In genomic region chr3:33194303-33194702, GRCh38 we compare ENCODE assay signal across 22 cellular contexts. TPM values are rescaled to one million over a fixed set of nuclear protein-coding genes. Genes with fewer than 3 reads are reported as not detected.
DNase-seq lines count a peak whose midpoint lies in the region; ATAC-seq, FAIRE-seq and TF ChIP-seq lines count a peak whose summit lies in the region.
"Had no signal": no experiment of that assay in that cellular context is flagged by ENCODE, and none has a peak within 500 bp of the region (broad histone marks: within the 10 kb centered on the region; RNA-seq: fewer than 3 reads in every experiment).

No MANE protein-coding gene starts in this region.

- no peaks in the 10 kb centered on the region for H3K9me3 Mint-ChIP-seq in endothelial cell (ENCODE audit: unreplicated experiment)
- no peaks in the 10 kb centered on the region for H3K9me3 Mint-ChIP-seq in activated naive CD8-positive, alpha-beta T cell treated with anti-CD3 and anti-CD28 coated beads, Interleukin-2, amount 50 U/mL, for 24 hours
- no peaks in the 10 kb centered on the region for H3K9me3 Mint-ChIP-seq in type B pancreatic cell

- FAIRE-seq in HepG2 (lab: Jason Lieb, UNC): no peak

- BruUV-seq in HepG2 (replicated peaks; lab: Mats Ljungman, UMichigan): no TSS peak

- DNase-seq in HepG2 (ENCODE audit: low spot score) (no peak), right lobe of liver (no peak), T-helper 17 cell (no peak), endothelial cell (ENCODE audit: low spot score) (no peak), upper lobe of right lung (no peak), GOT3 (lab: John Stamatoyannopoulos, UW) (no peak), type B pancreatic cell (ENCODE audit: extremely low spot score, unreplicated experiment) (no peak)
- no peak for DNase-seq in activated naive CD8-positive, alpha-beta T cell treated with anti-CD3 and anti-CD28 coated beads, Interleukin-2, amount 50 U/mL, for 24 hours
- DNase-seq: AML-193, C1 segment of cervical spinal cord, DMS53, GDM1, H7, NCI-H1694, NCI-H2081, NCI-H2171, NCI-H345, NCI-H524, NCI-H82, Peyer's patch had no signal

- no peak overlapping the region for H3K27ac Mint-ChIP-seq in T-helper 17 cell
- H3K27ac Mint-ChIP-seq in endothelial cell (ENCODE audit: unreplicated experiment): peak overlapping the region; percentile 21
- H3K27ac Mint-ChIP-seq in activated naive CD8-positive, alpha-beta T cell treated with anti-CD3 and anti-CD28 coated beads, Interleukin-2, amount 50 U/mL, for 24 hours: no peak overlapping the region
- no peak overlapping the region for H3K27ac Mint-ChIP-seq in type B pancreatic cell

- H3K36me3 ChIP-seq in HepG2 (replicated peaks in 1 of 2; ENCODE audit: control insufficient read depth in 1 of 2, insufficient read depth in 2 of 2, low read length in 2 of 2) (no peaks in the 10 kb centered on the region), right lobe of liver (no peaks in the 10 kb centered on the region), upper lobe of right lung (no peaks in the 10 kb centered on the region)
- H3K36me3 ChIP-seq: Peyer's patch, SJSA1 had no signal

- H3K36me3 Mint-ChIP-seq in T-helper 17 cell (ENCODE audit: low read depth) (no peaks in the 10 kb centered on the region), endothelial cell (ENCODE audit: low read depth, unreplicated experiment) (no peaks in the 10 kb centered on the region), type B pancreatic cell (no peaks in the 10 kb centered on the region)
- no peaks in the 10 kb centered on the region for H3K36me3 Mint-ChIP-seq in activated naive CD8-positive, alpha-beta T cell treated with anti-CD3 and anti-CD28 coated beads, Interleukin-2, amount 50 U/mL, for 24 hours (ENCODE audit: low read depth)

- H3K79me2 ChIP-seq in HepG2 (ENCODE audit: insufficient read depth, low read length): no peaks in the 10 kb centered on the region

- no peaks in the 10 kb centered on the region for H3K9me3 ChIP-seq in HepG2 (ENCODE audit: low read length)
- H3K9me3 ChIP-seq in right lobe of liver: no peaks in the 10 kb centered on the region
- H3K9me3 ChIP-seq in T-helper 17 cell (ENCODE audit: control insufficient read depth, low read length, poor library complexity, severe bottlenecking): no peaks in the 10 kb centered on the region
- H3K9me3 ChIP-seq in upper lobe of right lung: no peaks in the 10 kb centered on the region
- H3K9me3 ChIP-seq: Peyer's patch, SJSA1 had no signal

- no peak for TF ChIP-seq RAD21 in HepG2 (CRISPR knock-in tag; IDR thresholded peaks at IDR 0.05)

- H4K20me1 ChIP-seq in HepG2 (ENCODE audit: insufficient read depth, low read length): no peaks in the 10 kb centered on the region

- TF ChIP-seq CTCF in HepG2 (CRISPR knock-in tag; IDR thresholded peaks at IDR 0.05) (no peak), right lobe of liver (IDR thresholded peaks at IDR 0.05) (no peak), endothelial cell (IDR thresholded peaks at IDR 0.05; ENCODE audit: unreplicated experiment) (no peak), upper lobe of right lung (IDR thresholded peaks at IDR 0.05) (no peak), type B pancreatic cell (conservative IDR thresholded peaks at IDR 0.05) (no peak)

- TF ChIP-seq EP300 in HepG2 (IDR thresholded peaks at IDR 0.05; ENCODE audit: low read depth in 2 of 2, low read length in 2 of 2) (no peak), HepG2 (CRISPR knock-in tag; IDR thresholded peaks at IDR 0.05; ENCODE audit: borderline replicate concordance) (no peak)

- CTCF ChIA-PET in HepG2 (lab: Yijun Ruan, JAX; ENCODE audit: low intra/inter-chr PET ratio, low total read pairs): no interaction called here

- H3K27ac ChIP-seq in HepG2 (ENCODE audit: extremely low read length, insufficient read depth, low read length) (no peak overlapping the region), right lobe of liver (no peak overlapping the region), upper lobe of right lung (no peak overlapping the region)
- H3K27ac ChIP-seq: KMS-11, Peyer's patch, SJSA1 had no signal

- 43% methylated on average over 1 of the region's 1 CpG for WGBS in HepG2 (ENCODE audit: low lambda C conversion rate)
- 53% methylated on average over 1 of the region's 1 CpG for WGBS in right lobe of liver (ENCODE audit: insufficient coverage, low coverage, low lambda C conversion rate, missing lambda C conversion rate)

- no peak overlapping the region for H3K9ac ChIP-seq in HepG2 (ENCODE audit: insufficient read depth, low read depth, low read length)
- H3K9ac ChIP-seq: KMS-11 had no signal

- peaks cover 22% of the 10 kb centered on the region for H3K4me1 ChIP-seq in HepG2 (ENCODE audit: insufficient read depth, low read length)
- H3K4me1 ChIP-seq in right lobe of liver: no peaks in the 10 kb centered on the region
- H3K4me1 ChIP-seq in upper lobe of right lung: no peaks in the 10 kb centered on the region
- H3K4me1 ChIP-seq: Peyer's patch, SJSA1 had no signal

- no peaks in the 10 kb centered on the region for H3K4me1 Mint-ChIP-seq in T-helper 17 cell
- H3K4me1 Mint-ChIP-seq in endothelial cell (ENCODE audit: unreplicated experiment): peaks cover 4% of the 10 kb centered on the region
- no peaks in the 10 kb centered on the region for H3K4me1 Mint-ChIP-seq in activated naive CD8-positive, alpha-beta T cell treated with anti-CD3 and anti-CD28 coated beads, Interleukin-2, amount 50 U/mL, for 24 hours
- H3K4me1 Mint-ChIP-seq in type B pancreatic cell (ENCODE audit: unreplicated experiment): peaks cover 3% of the 10 kb centered on the region

- in situ Hi-C loops in HepG2 (cut with HindIII; ENCODE audit: extremely low pct_ligation_motif_present, low pct_unique_long_range_greater_than_20kb): no loop called here

- H3K4me3 Mint-ChIP-seq in T-helper 17 cell: peak overlapping the region; percentile 2
- no peak overlapping the region for H3K4me3 Mint-ChIP-seq in endothelial cell (ENCODE audit: unreplicated experiment)
- H3K4me3 Mint-ChIP-seq in activated naive CD8-positive, alpha-beta T cell treated with anti-CD3 and anti-CD28 coated beads, Interleukin-2, amount 50 U/mL, for 24 hours: no peak overlapping the region
- H3K4me3 Mint-ChIP-seq in type B pancreatic cell: no peak overlapping the region

- H3K27me3 Mint-ChIP-seq in T-helper 17 cell: peaks cover 14% of the 10 kb centered on the region
- peaks cover 1% of the 10 kb centered on the region for H3K27me3 Mint-ChIP-seq in endothelial cell (ENCODE audit: unreplicated experiment)
- H3K27me3 Mint-ChIP-seq in activated naive CD8-positive, alpha-beta T cell treated with anti-CD3 and anti-CD28 coated beads, Interleukin-2, amount 50 U/mL, for 24 hours: peaks cover 3% of the 10 kb centered on the region
- no peaks in the 10 kb centered on the region for H3K27me3 Mint-ChIP-seq in type B pancreatic cell

- intact Hi-C loops in HepG2 (cut with micrococcal nuclease; ENCODE audit: unreplicated experiment) (no loop called here), right lobe of liver (cut with DNase I) (no loop called here), upper lobe of right lung (cut with DNase I) (no loop called here)

- POLR2A ChIA-PET in HepG2 (lab: Yijun Ruan, JAX): no interaction called here

- H3K4me2 ChIP-seq in HepG2 (ENCODE audit: low read depth, low read length): no peak overlapping the region
- H3K4me2 ChIP-seq: KMS-11 had no signal

- no peak overlapping the region for H3K4me3 ChIP-seq in HepG2 (replicated peaks in 1 of 3; ENCODE audit: insufficient read depth in 1 of 3, low read depth in 2 of 3, low read length in 3 of 3)
- no peak overlapping the region for H3K4me3 ChIP-seq in right lobe of liver
- H3K4me3 ChIP-seq in upper lobe of right lung: no peak overlapping the region
- H3K4me3 ChIP-seq: Peyer's patch, SJSA1 had no signal

- no peaks in the 10 kb centered on the region; a peak in 1 of 5 replicates for H3K27me3 ChIP-seq in HepG2 (ENCODE audit: control insufficient read depth in 1 of 2, insufficient read depth in 2 of 2, low read length in 2 of 2)
- H3K27me3 ChIP-seq in right lobe of liver: no peaks in the 10 kb centered on the region
- H3K27me3 ChIP-seq in upper lobe of right lung: no peaks in the 10 kb centered on the region
- H3K27me3 ChIP-seq: Peyer's patch, SJSA1 had no signal

- ATAC-seq in HepG2: no peak
- no peak for ATAC-seq in right lobe of liver
- no peak for ATAC-seq in T-helper 17 cell
- peak; percentile 88 for ATAC-seq in upper lobe of right lung
- ATAC-seq in activated naive CD8-positive, alpha-beta T cell treated with anti-CD3 and anti-CD28 coated beads, Interleukin-2, amount 50 U/mL, for 24 hours: no peak

- no peak for TF ChIP-seq POLR2A in HepG2 (IDR thresholded peaks at IDR 0.05; ENCODE audit: insufficient read depth in 1 of 2, low read depth in 2 of 2, low read length in 2 of 2)
- no peak for TF ChIP-seq POLR2A in right lobe of liver (IDR thresholded peaks at IDR 0.05)

- no peak overlapping the region for H2AFZ ChIP-seq in HepG2 (ENCODE audit: low read length)

TF ChIP-seq in HepG2, 621 proteins besides CTCF, POLR2A, EP300 and RAD21 (continues in another document):
- TF ChIP-seq ZNF510 (CRISPR knock-in tag; IDR thresholded peaks at IDR 0.05; ENCODE audit: low read depth): no peak

RNA-seq across cellular contexts. Expression of gene SUSD5, which starts 24.3 kb away (rescaled TPM):
- total RNA-seq in HepG2 (2016; rRNA removed; fragmentation: Illumina TruSeq; extraction: Trizol): not detected in 2 replicates
- not detected in 2 replicates for total RNA-seq in HepG2 (2016; cell fraction: cytosol; rRNA removed; fragmentation: Illumina TruSeq; extraction: Trizol; ENCODE audit: low read depth)
- total RNA-seq in HepG2 (2016; cell fraction: insoluble cytoplasmic fraction; rRNA removed; fragmentation: Illumina TruSeq; extraction: Trizol): not detected in 2 replicates
- total RNA-seq in HepG2 (2016; cell fraction: membrane; rRNA removed; fragmentation: Illumina TruSeq; extraction: Trizol): not detected in 2 replicates
- not detected in 2 replicates for total RNA-seq in HepG2 (2016; cell fraction: nucleus; rRNA removed; fragmentation: Illumina TruSeq; extraction: Trizol)
- polyA plus RNA-seq in HepG2 (2011; rRNA removed): not detected in 2 replicates
- polyA plus RNA-seq in HepG2 (2011; cell fraction: cytosol; rRNA removed): not detected in 2 replicates
- not detected in 2 replicates for polyA plus RNA-seq in HepG2 (2011; cell fraction: nucleus; rRNA removed)
- polyA plus RNA-seq in HepG2 (2012): not detected in 2 replicates
- not detected in 2 replicates for polyA plus RNA-seq in HepG2 (2016; cell fraction: cytosol; fragmentation: Illumina TruSeq; extraction: Trizol; ENCODE audit: low read depth)
- not detected in 2 replicates for polyA plus RNA-seq in HepG2 (2016; cell fraction: insoluble cytoplasmic fraction; fragmentation: Illumina TruSeq; extraction: Trizol; ENCODE audit: low read depth)
- polyA plus RNA-seq in HepG2 (2016; cell fraction: membrane; fragmentation: Illumina TruSeq; extraction: Trizol; ENCODE audit: low read depth): not detected in 2 replicates
- not detected in 2 replicates for polyA plus RNA-seq in HepG2 (2016; cell fraction: nucleus; fragmentation: Illumina TruSeq; extraction: Trizol; ENCODE audit: insufficient read depth, low read depth)
- not detected in 2 replicates for polyA minus RNA-seq in HepG2 (2011; rRNA and poly(A)+ RNA removed; ENCODE audit: low replicate concordance)
- not detected in 2 replicates for polyA minus RNA-seq in HepG2 (2011; cell fraction: cytosol; rRNA and poly(A)+ RNA removed)
- not detected in 2 replicates for polyA minus RNA-seq in HepG2 (2011; cell fraction: nucleus; rRNA and poly(A)+ RNA removed)
- total RNA-seq in right lobe of liver: under 1 TPM in 4 of 6 experiments, not detected in 2; 0.05 to 0.20 (median 0.16) TPM
- not detected for total RNA-seq in T-helper 17 cell
- total RNA-seq in endothelial cell (ENCODE audit: unreplicated experiment): 3.9 TPM
- 1.1 TPM for total RNA-seq in upper lobe of right lung
- 0.64 and 3.3 TPM in 2 replicates for total RNA-seq in type B pancreatic cell (ENCODE audit: low replicate concordance)
